ENCODE assay signal across 1 cellular context in the genomic region with DNA sequence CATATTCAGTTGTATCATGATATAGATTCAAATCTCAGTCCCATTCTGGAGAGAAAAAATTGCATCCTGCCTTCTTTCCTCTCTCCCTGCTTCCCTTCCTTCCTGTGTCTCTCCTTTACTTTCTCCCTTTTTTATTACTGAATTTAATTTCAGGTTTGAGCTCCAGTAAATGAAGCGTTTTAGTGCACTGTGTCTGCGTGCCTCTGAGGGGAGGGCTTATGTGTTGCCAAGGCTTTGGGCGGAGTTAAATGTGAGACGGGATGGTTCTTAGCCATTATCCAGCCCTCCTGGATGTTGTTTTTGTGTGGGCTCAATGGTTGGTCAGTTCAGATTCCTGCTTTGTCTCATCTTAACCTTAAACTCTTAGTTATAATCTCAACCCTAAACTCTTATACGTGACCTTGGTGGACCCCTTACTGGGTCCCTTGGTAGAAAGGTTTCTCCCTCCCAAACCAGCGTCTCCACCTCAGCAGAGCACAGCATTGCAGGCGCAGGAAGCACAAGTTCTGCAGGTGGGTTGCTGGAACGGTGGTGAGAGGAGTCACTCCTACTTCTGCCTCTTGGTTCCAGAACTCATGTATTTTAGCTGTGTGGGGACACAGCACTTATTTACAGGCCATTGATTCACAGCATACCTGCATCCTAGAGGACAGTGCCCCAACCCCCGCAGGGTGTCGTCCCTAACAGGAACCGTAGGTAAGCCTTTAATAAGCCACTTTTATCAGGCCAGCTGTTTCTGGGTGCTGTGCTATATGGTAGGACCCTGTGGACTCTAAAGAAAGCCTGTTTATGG.
TF ChIP-seq lines count a peak whose summit lies in the region.

No MANE protein-coding gene starts in this region.

TF ChIP-seq in H1, 55 proteins besides CTCF, POLR2A, EP300 and RAD21:
- no peak for TF ChIP-seq GABPA (IDR thresholded peaks at IDR 0.05; ENCODE audit: borderline replicate concordance, insufficient read depth, low read length)
